ENCODE assay signal across 1 cellular context in genomic region chr11:112166561-112166960, GRCh38.
TF ChIP-seq lines count a peak whose summit lies in the region.

No MANE protein-coding gene starts in this region.

TF ChIP-seq in GM23338, 12 proteins besides CTCF, POLR2A, EP300 and RAD21 (continued from another document):
- TF ChIP-seq REST (IDR thresholded peaks at IDR 0.05; ENCODE audit: unreplicated experiment) (no peak), EZH2 (IDR thresholded peaks at IDR 0.05; ENCODE audit: low read depth, unreplicated experiment) (no peak), ZNF331 (CRISPR knock-in tag; IDR thresholded peaks at IDR 0.05; ENCODE audit: low read depth) (no peak), POLR2AphosphoS5 (IDR thresholded peaks at IDR 0.05; ENCODE audit: low read depth) (no peak), ZNF114 (CRISPR knock-in tag; IDR thresholded peaks at IDR 0.05) (no peak), CREB1 (CRISPR knock-in tag; IDR thresholded peaks at IDR 0.05; ENCODE audit: low read depth) (no peak), EZH2phosphoT487 (IDR thresholded peaks at IDR 0.05; ENCODE audit: unreplicated experiment) (no peak), JUNB (IDR thresholded peaks at IDR 0.05; ENCODE audit: unreplicated experiment) (no peak), NANOG (IDR thresholded peaks at IDR 0.05; ENCODE audit: borderline replicate concordance) (no peak), STAT1 (IDR thresholded peaks at IDR 0.05; ENCODE audit: unreplicated experiment) (no peak)
